In the genomic region with DNA sequence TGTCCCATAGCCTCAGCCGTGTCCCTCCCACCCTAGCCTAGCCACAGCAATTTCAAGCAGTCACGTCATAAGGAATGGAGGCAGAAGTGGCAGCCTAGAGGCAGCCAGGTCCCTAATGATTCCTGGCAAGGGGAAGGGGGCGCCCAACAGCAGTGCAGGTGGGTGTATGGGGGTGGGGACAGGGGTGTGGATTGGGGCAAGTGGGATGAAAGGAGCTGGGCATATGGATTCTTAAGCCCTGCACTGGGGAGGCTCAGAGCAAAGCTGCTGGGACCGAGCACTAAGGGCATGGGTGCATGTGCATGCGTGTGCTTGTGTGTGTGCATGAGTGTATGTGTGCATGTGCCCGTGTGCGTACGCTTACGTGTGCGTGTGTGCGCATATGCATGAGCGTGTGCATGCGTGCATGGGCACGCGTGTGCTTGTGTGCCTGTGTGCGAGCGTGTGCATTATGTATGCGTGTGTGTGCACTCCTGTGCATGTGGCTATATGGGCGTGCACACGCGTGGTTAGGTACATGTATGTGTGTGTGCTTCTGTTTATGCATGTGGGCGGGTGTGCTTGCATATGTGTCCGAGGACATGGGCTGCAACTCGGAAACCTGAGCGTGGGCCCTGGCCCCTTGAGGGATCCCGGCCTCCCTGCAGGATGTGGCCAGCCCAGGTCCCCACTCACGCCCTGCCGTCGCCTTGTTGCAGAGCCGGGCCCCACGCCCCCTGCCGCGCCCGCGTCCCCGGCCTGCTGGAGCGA, we compare ENCODE assay signal across 2 cellular contexts.
TF ChIP-seq lines count a peak whose summit lies in the region.

No MANE protein-coding gene starts in this region.

TF ChIP-seq in SK-N-SH, 30 proteins besides CTCF, POLR2A, EP300 and RAD21:
- no peak for TF ChIP-seq RXRA (IDR thresholded peaks at IDR 0.05; ENCODE audit: borderline replicate concordance, low read depth)
- no peak for TF ChIP-seq NFIC (IDR thresholded peaks at IDR 0.05; ENCODE audit: borderline replicate concordance)
- no peak for TF ChIP-seq MXI1 (IDR thresholded peaks at IDR 0.05; ENCODE audit: low read depth, low read length)
- TF ChIP-seq TAF1 (IDR thresholded peaks at IDR 0.05; ENCODE audit: borderline replicate concordance, low read depth, low read length), result no peak
- no peak for TF ChIP-seq NRF1 (IDR thresholded peaks at IDR 0.05; ENCODE audit: low read depth, low read length)
- no peak for TF ChIP-seq JUND (IDR thresholded peaks at IDR 0.05)
- no peak for TF ChIP-seq POLR2AphosphoS5 (IDR thresholded peaks at IDR 0.05; ENCODE audit: low read depth, low read length)
- no peak for TF ChIP-seq GATA2 (CRISPR knock-in tag; IDR thresholded peaks at IDR 0.05)
TF ChIP-seq in SK-N-SH: peak in this region for 0.

TF ChIP-seq in SK-N-SH treated with all-trans-retinoic acid at 6 μM for 48 hours, 23 proteins besides CTCF, POLR2A, EP300 and RAD21:
- TF ChIP-seq, protein P1, sequence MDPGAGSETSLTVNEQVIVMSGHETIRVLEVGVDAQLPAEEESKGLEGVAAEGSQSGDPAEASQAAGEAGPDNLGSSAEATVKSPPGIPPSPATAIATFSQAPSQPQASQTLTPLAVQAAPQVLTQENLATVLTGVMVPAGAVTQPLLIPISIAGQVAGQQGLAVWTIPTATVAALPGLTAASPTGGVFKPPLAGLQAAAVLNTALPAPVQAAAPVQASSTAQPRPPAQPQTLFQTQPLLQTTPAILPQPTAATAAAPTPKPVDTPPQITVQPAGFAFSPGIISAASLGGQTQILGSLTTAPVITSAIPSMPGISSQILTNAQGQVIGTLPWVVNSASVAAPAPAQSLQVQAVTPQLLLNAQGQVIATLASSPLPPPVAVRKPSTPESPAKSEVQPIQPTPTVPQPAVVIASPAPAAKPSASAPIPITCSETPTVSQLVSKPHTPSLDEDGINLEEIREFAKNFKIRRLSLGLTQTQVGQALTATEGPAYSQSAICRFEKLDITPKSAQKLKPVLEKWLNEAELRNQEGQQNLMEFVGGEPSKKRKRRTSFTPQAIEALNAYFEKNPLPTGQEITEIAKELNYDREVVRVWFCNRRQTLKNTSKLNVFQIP (CRISPR knock-in tag; IDR thresholded peaks at IDR 0.05; ENCODE audit: borderline replicate concordance, low read depth), result no peak
- TF ChIP-seq ARNTL (CRISPR knock-in tag; IDR thresholded peaks at IDR 0.05; ENCODE audit: borderline replicate concordance, low read depth) (no peak), PPARA (CRISPR knock-in tag; IDR thresholded peaks at IDR 0.05; ENCODE audit: borderline replicate concordance) (no peak), ESRRG (CRISPR knock-in tag; IDR thresholded peaks at IDR 0.05) (no peak), ZNF70 (CRISPR knock-in tag; IDR thresholded peaks at IDR 0.05) (no peak), ISL1 (CRISPR knock-in tag; IDR thresholded peaks at IDR 0.05) (no peak)
- TF ChIP-seq, protein P2, sequence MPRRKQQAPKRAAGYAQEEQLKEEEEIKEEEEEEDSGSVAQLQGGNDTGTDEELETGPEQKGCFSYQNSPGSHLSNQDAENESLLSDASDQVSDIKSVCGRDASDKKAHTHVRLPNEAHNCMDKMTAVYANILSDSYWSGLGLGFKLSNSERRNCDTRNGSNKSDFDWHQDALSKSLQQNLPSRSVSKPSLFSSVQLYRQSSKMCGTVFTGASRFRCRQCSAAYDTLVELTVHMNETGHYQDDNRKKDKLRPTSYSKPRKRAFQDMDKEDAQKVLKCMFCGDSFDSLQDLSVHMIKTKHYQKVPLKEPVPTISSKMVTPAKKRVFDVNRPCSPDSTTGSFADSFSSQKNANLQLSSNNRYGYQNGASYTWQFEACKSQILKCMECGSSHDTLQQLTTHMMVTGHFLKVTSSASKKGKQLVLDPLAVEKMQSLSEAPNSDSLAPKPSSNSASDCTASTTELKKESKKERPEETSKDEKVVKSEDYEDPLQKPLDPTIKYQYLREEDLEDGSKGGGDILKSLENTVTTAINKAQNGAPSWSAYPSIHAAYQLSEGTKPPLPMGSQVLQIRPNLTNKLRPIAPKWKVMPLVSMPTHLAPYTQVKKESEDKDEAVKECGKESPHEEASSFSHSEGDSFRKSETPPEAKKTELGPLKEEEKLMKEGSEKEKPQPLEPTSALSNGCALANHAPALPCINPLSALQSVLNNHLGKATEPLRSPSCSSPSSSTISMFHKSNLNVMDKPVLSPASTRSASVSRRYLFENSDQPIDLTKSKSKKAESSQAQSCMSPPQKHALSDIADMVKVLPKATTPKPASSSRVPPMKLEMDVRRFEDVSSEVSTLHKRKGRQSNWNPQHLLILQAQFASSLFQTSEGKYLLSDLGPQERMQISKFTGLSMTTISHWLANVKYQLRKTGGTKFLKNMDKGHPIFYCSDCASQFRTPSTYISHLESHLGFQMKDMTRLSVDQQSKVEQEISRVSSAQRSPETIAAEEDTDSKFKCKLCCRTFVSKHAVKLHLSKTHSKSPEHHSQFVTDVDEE (CRISPR knock-in tag; IDR thresholded peaks at IDR 0.05), result no peak
- TF ChIP-seq, protein P3, sequence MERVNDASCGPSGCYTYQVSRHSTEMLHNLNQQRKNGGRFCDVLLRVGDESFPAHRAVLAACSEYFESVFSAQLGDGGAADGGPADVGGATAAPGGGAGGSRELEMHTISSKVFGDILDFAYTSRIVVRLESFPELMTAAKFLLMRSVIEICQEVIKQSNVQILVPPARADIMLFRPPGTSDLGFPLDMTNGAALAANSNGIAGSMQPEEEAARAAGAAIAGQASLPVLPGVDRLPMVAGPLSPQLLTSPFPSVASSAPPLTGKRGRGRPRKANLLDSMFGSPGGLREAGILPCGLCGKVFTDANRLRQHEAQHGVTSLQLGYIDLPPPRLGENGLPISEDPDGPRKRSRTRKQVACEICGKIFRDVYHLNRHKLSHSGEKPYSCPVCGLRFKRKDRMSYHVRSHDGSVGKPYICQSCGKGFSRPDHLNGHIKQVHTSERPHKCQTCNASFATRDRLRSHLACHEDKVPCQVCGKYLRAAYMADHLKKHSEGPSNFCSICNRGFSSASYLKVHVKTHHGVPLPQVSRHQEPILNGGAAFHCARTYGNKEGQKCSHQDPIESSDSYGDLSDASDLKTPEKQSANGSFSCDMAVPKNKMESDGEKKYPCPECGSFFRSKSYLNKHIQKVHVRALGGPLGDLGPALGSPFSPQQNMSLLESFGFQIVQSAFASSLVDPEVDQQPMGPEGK (CRISPR knock-in tag; IDR thresholded peaks at IDR 0.05; ENCODE audit: borderline replicate concordance), result no peak
- TF ChIP-seq, protein P4, sequence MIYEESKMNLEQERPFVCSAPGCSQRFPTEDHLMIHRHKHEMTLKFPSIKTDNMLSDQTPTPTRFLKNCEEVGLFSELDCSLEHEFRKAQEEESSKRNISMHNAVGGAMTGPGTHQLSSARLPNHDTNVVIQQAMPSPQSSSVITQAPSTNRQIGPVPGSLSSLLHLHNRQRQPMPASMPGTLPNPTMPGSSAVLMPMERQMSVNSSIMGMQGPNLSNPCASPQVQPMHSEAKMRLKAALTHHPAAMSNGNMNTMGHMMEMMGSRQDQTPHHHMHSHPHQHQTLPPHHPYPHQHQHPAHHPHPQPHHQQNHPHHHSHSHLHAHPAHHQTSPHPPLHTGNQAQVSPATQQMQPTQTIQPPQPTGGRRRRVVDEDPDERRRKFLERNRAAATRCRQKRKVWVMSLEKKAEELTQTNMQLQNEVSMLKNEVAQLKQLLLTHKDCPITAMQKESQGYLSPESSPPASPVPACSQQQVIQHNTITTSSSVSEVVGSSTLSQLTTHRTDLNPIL (CRISPR knock-in tag; IDR thresholded peaks at IDR 0.05; ENCODE audit: low read depth), result no peak
